In genomic region chr4:26032572-26033320, GRCh38 we compare ENCODE assay signal across 11 cellular contexts.
DNase-seq lines count a peak whose midpoint lies in the region; ATAC-seq, FAIRE-seq and TF ChIP-seq lines count a peak whose summit lies in the region.
"Had no signal": no experiment of that assay in that cellular context is flagged by ENCODE, and none has a peak within 500 bp of the region (broad histone marks: within the 10 kb centered on the region; RNA-seq: fewer than 3 reads in every experiment).

No MANE protein-coding gene starts in this region.

- H3K9ac ChIP-seq in GM23248 = peak overlapping the region; percentile 54
- H3K9ac ChIP-seq in skeletal muscle satellite cell (ENCODE audit: low read depth, low read length) = peak overlapping the region; percentile 64

- H3K27me3 ChIP-seq in GM23248 (replicated peaks; ENCODE audit: insufficient read depth) (no peaks in the 10 kb centered on the region), skeletal muscle satellite cell (ENCODE audit: control insufficient read depth, insufficient read depth, low read length) (no peaks in the 10 kb centered on the region)
- H3K27me3 ChIP-seq in CD8-positive, alpha-beta T cell (ENCODE audit: insufficient read depth, low read length) = no peaks in the 10 kb centered on the region

- TF ChIP-seq CTCF in foreskin fibroblast (IDR thresholded peaks at IDR 0.05; ENCODE audit: low read depth, low read length) = no peak
- no peak for TF ChIP-seq CTCF in GM10266 (IDR thresholded peaks at IDR 0.05; ENCODE audit: control insufficient read depth, insufficient read depth, low read depth, missing control alignments)
- no peak for TF ChIP-seq CTCF in CD8-positive, alpha-beta T cell (IDR thresholded peaks at IDR 0.05)

- H3K36me3 Mint-ChIP-seq in CD8-positive, alpha-beta T cell = no peaks in the 10 kb centered on the region

- POLR2A ChIA-PET in CD8-positive, alpha-beta T cell (lab: Charles Lee) = no interaction called here

- peaks cover 29% of the 10 kb centered on the region for H3F3A ChIP-seq in GM23248 (ENCODE audit: insufficient read depth)

- in situ Hi-C loops in GM23248 (cut with MboI) = loop anchor here (25.0 kb wide), 1 partner anchor 380 kb away; no protein-coding TSS in a partner anchor

- FAIRE-seq in RCC 7860 (lab: Jason Lieb, UNC) = no peak

- H3K27ac ChIP-seq in GM23248 = peak overlapping the region; percentile 90
- no peak overlapping the region for H3K27ac ChIP-seq in CD8-positive, alpha-beta T cell (ENCODE audit: low read depth, low read length)

- H3K9me3 Mint-ChIP-seq in CD8-positive, alpha-beta T cell = no peaks in the 10 kb centered on the region
- H3K9me3 Mint-ChIP-seq: IgD-negative memory B cell had no signal

- no peak overlapping the region for H3K4me3 Mint-ChIP-seq in CD8-positive, alpha-beta T cell
- H3K4me3 Mint-ChIP-seq: IgD-negative memory B cell had no signal

- H4K20me1 ChIP-seq in GM23248 (ENCODE audit: insufficient read depth) = no peaks in the 10 kb centered on the region

- DNase-seq in GM23248 (peak; percentile 91), RCC 7860 (ENCODE audit: low spot score) (peak; percentile 49), foreskin fibroblast (peak; percentile 96), GM10266 (ENCODE audit: extremely low spot score) (no peak), CD1c-positive myeloid dendritic cell (ENCODE audit: extremely low spot score) (no peak), RKO (ENCODE audit: low spot score) (no peak)
- no peak for DNase-seq in CD8-positive, alpha-beta T cell
- DNase-seq: posterior cingulate gyrus had no signal

- CTCF ChIA-PET in CD8-positive, alpha-beta T cell (lab: Charles Lee) = no interaction called here

- H3K4me2 ChIP-seq in GM23248 (ENCODE audit: unreplicated experiment) (peak overlapping the region; percentile 43), skeletal muscle satellite cell (ENCODE audit: low read length) (peak overlapping the region; percentile 47)

- H3K4me3 ChIP-seq in GM23248 (no peak overlapping the region), foreskin fibroblast (ENCODE audit: low read depth in 1 of 2, low read length in 2 of 2) (no peak overlapping the region), skeletal muscle satellite cell (ENCODE audit: low read length) (no peak overlapping the region)
- no peak overlapping the region for H3K4me3 ChIP-seq in CD8-positive, alpha-beta T cell (ENCODE audit: low read depth, low read length)
- H3K4me3 ChIP-seq: HAP-1 had no signal

- WGBS in GM23248 (ENCODE audit: low coverage in 1 of 2, low lambda C conversion rate in 2 of 2, missing lambda C conversion rate in 2 of 2), 2 experiments = 6 to 8% methylated on average over 7 of the region's 7 CpGs

- H2AFZ ChIP-seq in GM23248 = peak overlapping the region; percentile 32

- no peak overlapping the region for H3K27ac Mint-ChIP-seq in CD8-positive, alpha-beta T cell
- H3K27ac Mint-ChIP-seq: IgD-negative memory B cell had no signal

- no peaks in the 10 kb centered on the region for H3K36me3 ChIP-seq in GM23248 (ENCODE audit: low read depth)
- H3K36me3 ChIP-seq in skeletal muscle satellite cell (ENCODE audit: insufficient read depth, low read length) = no peaks in the 10 kb centered on the region
- no peaks in the 10 kb centered on the region for H3K36me3 ChIP-seq in CD8-positive, alpha-beta T cell (ENCODE audit: insufficient read depth, low read length)
- H3K36me3 ChIP-seq: HAP-1 had no signal

- no peaks in the 10 kb centered on the region for H3K79me2 ChIP-seq in GM23248 (ENCODE audit: insufficient read depth)

- H3K4me1 ChIP-seq in GM23248 (ENCODE audit: insufficient read depth) = peaks cover 28% of the 10 kb centered on the region
- H3K4me1 ChIP-seq in skeletal muscle satellite cell (ENCODE audit: control insufficient read depth, insufficient read depth, low read length) = peaks cover 25% of the 10 kb centered on the region
- H3K4me1 ChIP-seq in CD8-positive, alpha-beta T cell (ENCODE audit: insufficient read depth, low read length) = no peaks in the 10 kb centered on the region
- H3K4me1 ChIP-seq: HAP-1 had no signal

- H3K27me3 Mint-ChIP-seq in CD8-positive, alpha-beta T cell (ENCODE audit: low read depth) = peaks cover 14% of the 10 kb centered on the region

- no peaks in the 10 kb centered on the region for H3K9me2 ChIP-seq in GM23248 (ENCODE audit: insufficient read depth)

- intact Hi-C loops in CD8-positive, alpha-beta T cell (cut with DNase I, micrococcal nuclease) = no loop called here

- ATAC-seq in CD8-positive, alpha-beta T cell = no peak

- H3K9me3 ChIP-seq in GM23248 (ENCODE audit: low read depth) (no peaks in the 10 kb centered on the region), skeletal muscle satellite cell (replicated peaks; ENCODE audit: low read length) (no peaks in the 10 kb centered on the region)
- H3K9me3 ChIP-seq in CD8-positive, alpha-beta T cell (ENCODE audit: low read length) = no peaks in the 10 kb centered on the region
- H3K9me3 ChIP-seq: HAP-1 had no signal

- peaks cover 2% of the 10 kb centered on the region for H3K4me1 Mint-ChIP-seq in CD8-positive, alpha-beta T cell (ENCODE audit: low read depth)

Comparison
In these comparisons a context has a peak if more than half of its experiments do, and no peak if none do; other contexts are left out.
1. DNase-seq: peak in GM23248 (single experiment), RCC 7860 (single experiment) and foreskin fibroblast (2 of 2); none in GM10266 (single experiment), CD1c-positive myeloid dendritic cell (single experiment), RKO (single experiment) and CD8-positive, alpha-beta T cell (0 of 7).